ENCODE assay signal across 20 cellular contexts in the genomic region with DNA sequence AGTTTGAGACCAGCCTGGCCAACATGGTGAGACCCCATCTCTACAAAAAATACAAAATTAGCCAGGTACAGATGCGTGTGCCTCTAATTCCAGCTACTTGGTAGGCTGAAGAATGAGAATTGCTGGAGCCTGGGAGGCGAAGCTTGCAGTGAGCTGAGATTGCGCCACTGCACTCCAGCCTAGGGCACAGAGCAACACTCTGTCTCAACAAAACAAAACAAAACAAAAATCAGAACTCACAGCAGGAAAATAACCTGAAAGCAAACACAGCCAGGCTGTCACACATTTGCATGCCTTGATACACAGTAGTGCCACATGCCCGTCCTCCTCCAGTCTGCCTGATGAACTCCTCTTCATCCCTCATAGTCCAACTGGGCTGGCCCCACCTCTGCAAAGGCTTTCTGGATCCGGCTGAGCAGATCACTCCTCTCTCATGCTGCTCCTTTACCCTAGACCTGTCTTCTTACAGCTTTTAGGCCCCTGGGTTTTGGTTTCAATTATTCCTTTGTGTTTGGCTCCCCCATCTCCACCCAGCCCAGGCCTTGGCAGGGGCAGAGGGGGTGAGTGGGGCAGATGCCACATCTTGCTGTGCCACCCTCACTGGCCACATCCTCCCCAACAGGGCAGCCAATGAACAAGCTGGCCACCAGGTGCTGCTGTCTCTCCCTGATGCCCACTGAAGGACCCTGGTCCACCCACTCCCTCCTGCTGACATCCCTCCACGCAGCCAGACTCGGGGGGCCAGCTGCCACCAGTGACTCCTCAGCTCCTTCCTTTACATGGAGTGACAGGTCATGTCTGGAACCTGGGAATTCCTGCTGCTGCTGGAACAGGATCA.
DNase-seq lines count a peak whose midpoint lies in the region; ATAC-seq and TF ChIP-seq lines count a peak whose summit lies in the region.
"Had no signal": no experiment of that assay in that cellular context is flagged by ENCODE, and none has a peak within 500 bp of the region (broad histone marks: within the 10 kb centered on the region; RNA-seq: fewer than 3 reads in every experiment).

No MANE protein-coding gene starts in this region.

- H3K4ac ChIP-seq in mesendoderm (ENCODE audit: low read depth, low read length), result no peak overlapping the region

- H2BK120ac ChIP-seq in mesendoderm (ENCODE audit: low read depth, low read length), result no peak overlapping the region

- no peak overlapping the region for H3K56ac ChIP-seq in mesendoderm (ENCODE audit: low read length)

- no peaks in the 10 kb centered on the region for H3K9me3 ChIP-seq in spleen

- H2AK5ac ChIP-seq in mesendoderm (ENCODE audit: low read length), result no peak overlapping the region

- no peaks in the 10 kb centered on the region for H3K79me1 ChIP-seq in mesendoderm (ENCODE audit: low read length)

- H3K18ac ChIP-seq in mesendoderm (ENCODE audit: low read length), result no peak overlapping the region

- H4K8ac ChIP-seq in mesendoderm (ENCODE audit: low read depth, low read length), result no peak overlapping the region

- H3K4me3 ChIP-seq in AG04449 (ENCODE audit: low read depth, low read length), result no peak overlapping the region
- H3K4me3 ChIP-seq in choroid plexus epithelial cell (ENCODE audit: low read depth, low read length), result no peak overlapping the region
- H3K4me3 ChIP-seq in mesendoderm (ENCODE audit: low read length), result no peak overlapping the region
- H3K4me3 ChIP-seq in spleen, result no peak overlapping the region
- H3K4me3 ChIP-seq: GM23248 had no signal

- no peak overlapping the region for H2BK5ac ChIP-seq in mesendoderm (ENCODE audit: low read length)

- POLR2A ChIA-PET in AG04449 (lab: Yijun Ruan, JAX), result interaction anchor here (1.7 kb wide), 1 partner anchor 37 kb away, joined by 4 read pairs; no protein-coding TSS in a partner anchor

- no peaks in the 10 kb centered on the region for H3K36me3 ChIP-seq in mesendoderm (ENCODE audit: control insufficient read depth, insufficient read depth, low read length)
- H3K36me3 ChIP-seq in spleen, result no peaks in the 10 kb centered on the region

- DNase-seq in AG04449 (ENCODE audit: low read depth, low spot score) (no peak), NCI-H69 (lab: John Stamatoyannopoulos, UW) (peak; percentile 34), choroid plexus epithelial cell (ENCODE audit: low read depth) (peak; percentile 19), mesendoderm (no peak), activated T-cell treated with anti-CD3 and anti-CD28 coated beads for 4 hours (no peak), spleen (no peak)
- DNase-seq: activated CD4-positive, alpha-beta memory T cell treated with anti-CD3 and anti-CD28 coated beads for 36 hours; activated naive CD8-positive, alpha-beta T cell treated with anti-CD3 and anti-CD28 coated beads for 36 hours; activated T-cell treated with anti-CD3 and anti-CD28 coated beads, Interleukin-2, amount 50 U/mL, for 24 hours; CD8-positive, alpha-beta T cell; DMS79 treated with DMSO at 0.1 percent for 48 hours; effector memory CD4-positive, alpha-beta T cell; GM23248; kidney; NCI-H2029; SHP77; stimulated activated CD4-positive, alpha-beta T cell treated with anti-CD3 and anti-CD28 coated beads, Interleukin-15, amount 100 ng/mL, for 24 hours had no signal

- TF ChIP-seq POLR2A in spleen (IDR thresholded peaks at IDR 0.05), result no peak

- TF ChIP-seq CTCF in AG04449 (IDR thresholded peaks at IDR 0.05; ENCODE audit: insufficient read depth, low read length, missing control alignments) (peak; percentile 24), choroid plexus epithelial cell (conservative IDR thresholded peaks at IDR 0.05; ENCODE audit: low read depth, low read length) (no peak), spleen (IDR thresholded peaks at IDR 0.05 in 8 of 11, conservative IDR thresholded peaks at IDR 0.05 in 3 of 11) (no peak)

- intact Hi-C loops in spleen (cut with DNase I; ENCODE audit: low total_unique reads), result no loop called here

- no peak overlapping the region for H3K9ac ChIP-seq in mesendoderm (ENCODE audit: low read length)
- H3K9ac ChIP-seq: GM23248 had no signal

- H2BK15ac ChIP-seq in mesendoderm (replicated peaks; ENCODE audit: low read depth), result no peak overlapping the region

- peak overlapping the region; percentile 15 for H3K23ac ChIP-seq in mesendoderm (ENCODE audit: low read length)

- no peak overlapping the region for H4K5ac ChIP-seq in mesendoderm (ENCODE audit: low read length)

- ATAC-seq in HG03108 (IDR thresholded peaks at IDR 0.05; ENCODE audit: unreplicated experiment), result no peak
- no peak for ATAC-seq in GM21390 (IDR thresholded peaks at IDR 0.05; ENCODE audit: unreplicated experiment)
- ATAC-seq: CD8-positive, alpha-beta T cell; stimulated activated memory B cell treated with anti-CD40 and anti-IgM and Interleukin-4, amounts not matched to agents 10 μg/mL and 1 μg/mL and 100 μg/mL, for 72 hours had no signal

- H3K4me1 ChIP-seq in mesendoderm (ENCODE audit: control insufficient read depth, low read depth, low read length), result peaks cover 4% of the 10 kb centered on the region
- peaks cover 4 to 34% (median 23%) of the 10 kb centered on the region in 6 donors for H3K4me1 ChIP-seq in spleen

- no peaks in the 10 kb centered on the region for H3K79me2 ChIP-seq in mesendoderm (ENCODE audit: control insufficient read depth, insufficient read depth, low read length)

- no CpG with 5 or more reads among the region's 7 CpGs for WGBS in mesendoderm (ENCODE audit: extremely low coverage, insufficient coverage, low lambda C conversion rate)
- 84 to 96% (median 88%) methylated on average over 5 to 7 of the region's 7 CpGs for WGBS in spleen, 5 donors

- CTCF ChIA-PET in AG04449 (lab: Yijun Ruan, JAX), result interaction anchor here (0.8 to 2.4 kb wide), 5 partner anchors 10 to 37 kb away, joined by 3 to 10 read pairs (median 9); no protein-coding TSS in a partner anchor

- no peak overlapping the region for H3K4me2 ChIP-seq in mesendoderm (ENCODE audit: low read length)

- H3K27me3 ChIP-seq in mesendoderm (ENCODE audit: insufficient read depth, low read length, poor library complexity) (no peaks in the 10 kb centered on the region), spleen (replicated peaks in 1 of 7) (no peaks in the 10 kb centered on the region)

- H3K27ac ChIP-seq in mesendoderm (ENCODE audit: low read depth, low read length) (no peak overlapping the region), spleen (no peak overlapping the region)
- H3K27ac ChIP-seq: GM23248 had no signal

Comparison
In these comparisons a context has a peak if more than half of its experiments do, and no peak if none do; other contexts are left out.
1. DNase-seq: peak in NCI-H69 (single experiment) and choroid plexus epithelial cell (single experiment); none in AG04449 (single experiment), mesendoderm (single experiment), activated T-cell treated with anti-CD3 and anti-CD28 coated beads for 4 hours (single experiment) and spleen (single experiment).